23 cellular contexts compared by ENCODE assay signal in genomic region chr1:178551940-178552339, GRCh38. TPM values are rescaled to one million over a fixed set of nuclear protein-coding genes. Genes with fewer than 3 reads are reported as not detected.
DNase-seq lines count a peak whose midpoint lies in the region; ATAC-seq, FAIRE-seq and TF ChIP-seq lines count a peak whose summit lies in the region.
"Had no signal": no experiment of that assay in that cellular context is flagged by ENCODE, and none has a peak within 500 bp of the region (broad histone marks: within the 10 kb centered on the region; RNA-seq: fewer than 3 reads in every experiment).

No MANE protein-coding gene starts in this region.

- H3K36me3 Mint-ChIP-seq in stimulated activated memory B cell treated with anti-CD40 and anti-IgM and Interleukin-4, amounts not matched to agents 10 μg/mL and 1 μg/mL and 100 μg/mL, for 72 hours, result peaks cover 79% of the 10 kb centered on the region

- intact Hi-C loops in right lobe of liver (cut with DNase I) (no loop called here), uterus (cut with DNase I; ENCODE audit: low total_unique reads) (no loop called here)

- ATAC-seq in right lobe of liver, result peak; percentile 41 to 71 (median 67)
- ATAC-seq in stimulated activated memory B cell treated with anti-CD40 and anti-IgM and Interleukin-4, amounts not matched to agents 10 μg/mL and 1 μg/mL and 100 μg/mL, for 72 hours, result no peak
- ATAC-seq: GM12878, HCT116 had no signal

- no peak overlapping the region for H3K4me3 Mint-ChIP-seq in stimulated activated memory B cell treated with anti-CD40 and anti-IgM and Interleukin-4, amounts not matched to agents 10 μg/mL and 1 μg/mL and 100 μg/mL, for 72 hours
- H3K4me3 Mint-ChIP-seq: CD4-positive, CD25-positive, alpha-beta regulatory T cell; HFFc6 had no signal

- H3K27me3 ChIP-seq in right lobe of liver, result no peaks in the 10 kb centered on the region
- H3K27me3 ChIP-seq in uterus, result no peaks in the 10 kb centered on the region
- H3K27me3 ChIP-seq: BE2C had no signal

- TF ChIP-seq CTCF in 22Rv1 (IDR thresholded peaks at IDR 0.05), result no peak
- no peak for TF ChIP-seq CTCF in coronary artery (IDR thresholded peaks at IDR 0.05)
- TF ChIP-seq CTCF in right lobe of liver (IDR thresholded peaks at IDR 0.05), result no peak
- no peak for TF ChIP-seq CTCF in uterus (IDR thresholded peaks at IDR 0.05)

- peaks cover 15% of the 10 kb centered on the region for H3K9me3 Mint-ChIP-seq in stimulated activated memory B cell treated with anti-CD40 and anti-IgM and Interleukin-4, amounts not matched to agents 10 μg/mL and 1 μg/mL and 100 μg/mL, for 72 hours

- H3K4me1 ChIP-seq in right lobe of liver, result peaks cover 0 to 26% (median 11%) of the 10 kb centered on the region in 4 donors
- no peaks in the 10 kb centered on the region for H3K4me1 ChIP-seq in uterus
- H3K4me1 ChIP-seq: BE2C had no signal

- WGBS in right lobe of liver (ENCODE audit: insufficient coverage, low coverage, low lambda C conversion rate, missing lambda C conversion rate), result 10% methylated on average over 1 of the region's 3 CpGs

- no peak for FAIRE-seq in urothelium cell line (lab: Jason Lieb, UNC)
- FAIRE-seq: GM12878 had no signal

- H3K9me3 ChIP-seq in right lobe of liver, result no peaks in the 10 kb centered on the region
- no peaks in the 10 kb centered on the region for H3K9me3 ChIP-seq in uterus
- H3K9me3 ChIP-seq: BE2C had no signal

- no peak for TF ChIP-seq POLR2A in right lobe of liver (IDR thresholded peaks at IDR 0.05)
- TF ChIP-seq POLR2A in uterus (IDR thresholded peaks at IDR 0.05), result no peak

- H3K4me3 ChIP-seq in coronary artery (no peak overlapping the region), right lobe of liver (no peak overlapping the region), uterus (no peak overlapping the region)
- H3K4me3 ChIP-seq: GM12878 had no signal

- peaks cover 30% of the 10 kb centered on the region for H3K4me1 Mint-ChIP-seq in stimulated activated memory B cell treated with anti-CD40 and anti-IgM and Interleukin-4, amounts not matched to agents 10 μg/mL and 1 μg/mL and 100 μg/mL, for 72 hours
- H3K4me1 Mint-ChIP-seq: CD4-positive, CD25-positive, alpha-beta regulatory T cell; CD8-positive, alpha-beta memory T cell had no signal

- H3K27ac Mint-ChIP-seq in stimulated activated memory B cell treated with anti-CD40 and anti-IgM and Interleukin-4, amounts not matched to agents 10 μg/mL and 1 μg/mL and 100 μg/mL, for 72 hours, result peak overlapping the region; percentile 46
- H3K27ac Mint-ChIP-seq: CD4-positive, CD25-positive, alpha-beta regulatory T cell; CD8-positive, alpha-beta memory T cell; HFFc6 had no signal

- DNase-seq in coronary artery (ENCODE audit: low spot score) (peak; percentile 9), right lobe of liver (no peak), uterus (no peak), NCI-H2081 treated with DMSO at 0.1 percent for 48 hours (lab: John Stamatoyannopoulos, UW) (no peak), urothelium cell line (ENCODE audit: low spot score) (no peak)
- DNase-seq: BE2C; C1 segment of cervical spinal cord; CD4-positive, CD25-positive, alpha-beta regulatory T cell; CD8-positive, alpha-beta memory T cell; COR-L47; DMS 273 treated with DMSO at 0.1 percent for 48 hours; DMS53; DND-41; EL; GOT3; H7; HFFc6 had no signal

- H3K27me3 Mint-ChIP-seq in stimulated activated memory B cell treated with anti-CD40 and anti-IgM and Interleukin-4, amounts not matched to agents 10 μg/mL and 1 μg/mL and 100 μg/mL, for 72 hours, result no peaks in the 10 kb centered on the region
- H3K27me3 Mint-ChIP-seq: CD8-positive, alpha-beta memory T cell had no signal

- H3K36me3 ChIP-seq in right lobe of liver, result no peaks in the 10 kb centered on the region
- no peaks in the 10 kb centered on the region for H3K36me3 ChIP-seq in uterus
- H3K36me3 ChIP-seq: BE2C had no signal

- peak overlapping the region; percentile 25 for H3K27ac ChIP-seq in 22Rv1
- no peak overlapping the region for H3K27ac ChIP-seq in coronary artery
- peak overlapping the region in 2 of 3 donors; percentile 66 to 71 for H3K27ac ChIP-seq in right lobe of liver
- no peak overlapping the region for H3K27ac ChIP-seq in uterus

RNA-seq across cellular contexts. Expression of gene TEX35, which starts 39.0 kb away (rescaled TPM):
- total RNA-seq in right lobe of liver (not detected), uterus (not detected)
- total RNA-seq: A172; CD4-positive, CD25-positive, alpha-beta regulatory T cell; CD8-positive, alpha-beta memory T cell; G401; GM12878; H7 had no signal

RNA-seq across cellular contexts. Expression of gene CLEC20A, which starts 55.2 kb away (rescaled TPM):
- total RNA-seq in right lobe of liver (not detected), uterus (not detected)
- total RNA-seq: A172; CD4-positive, CD25-positive, alpha-beta regulatory T cell; CD8-positive, alpha-beta memory T cell; G401; GM12878; H7; HFFc6 had no signal

Comparison
In these comparisons a context has a peak if more than half of its experiments do, and no peak if none do; other contexts are left out.
1. H3K27ac ChIP-seq: peak in 22Rv1 (single experiment) and right lobe of liver (2 of 3); none in coronary artery (0 of 2) and uterus (0 of 2).